ENCODE assay signal across 18 cellular contexts in genomic region chr2:166167451-166167850, GRCh38. TPM values are rescaled to one million over a fixed set of nuclear protein-coding genes. Genes with fewer than 3 reads are reported as not detected.
DNase-seq lines count a peak whose midpoint lies in the region; ATAC-seq and TF ChIP-seq lines count a peak whose summit lies in the region.
"Had no signal": no experiment of that assay in that cellular context is flagged by ENCODE, and none has a peak within 500 bp of the region (broad histone marks: within the 10 kb centered on the region; RNA-seq: fewer than 3 reads in every experiment).

No MANE protein-coding gene starts in this region.

- H3K79me1 ChIP-seq in IMR-90 (ENCODE audit: low read depth in 1 of 2, low read length in 2 of 2) = no peaks in the 10 kb centered on the region

- ATAC-seq in IMR-90 (ENCODE audit: low read depth) = peak; percentile 45
- ATAC-seq: T-cell had no signal

- CTCF ChIA-PET in IMR-90 (lab: Yijun Ruan, JAX) = interaction anchor here (1.0 kb wide), 1 partner anchor 13 kb away, joined by 6 read pairs; no protein-coding TSS in a partner anchor

- POLR2A ChIA-PET in IMR-90 (lab: Charles Lee; ENCODE audit: unreplicated experiment) = interaction anchor here (0.7 kb wide), 1 partner anchor 839 kb away, joined by 4 read pairs; no protein-coding TSS in a partner anchor

- DNase-seq in Caki2 (ENCODE audit: low read depth) = peak; percentile 87
- DNase-seq in IMR-90 = peak; percentile 39
- peak; percentile 84 for DNase-seq in astrocyte of the hippocampus (ENCODE audit: low read depth, low spot score)
- DNase-seq in kidney glomerular epithelial cell (lab: John Stamatoyannopoulos, UW) = peak; percentile 41
- DNase-seq in NCI-H345 treated with DMSO at 0.1 percent for 48 hours (lab: John Stamatoyannopoulos, UW; ENCODE audit: unreplicated experiment) = no peak
- DNase-seq in 8988T = no peak
- DNase-seq in NCI-H1417 treated with DMSO at 0.1 percent for 48 hours (lab: John Stamatoyannopoulos, UW) = no peak
- DNase-seq in AG08396 (ENCODE audit: low spot score) = no peak
- DNase-seq: activated gamma-delta T cell treated with Interleukin-2 at 50 U/mL for 16 hours, anterior cingulate cortex, NCI-H1105, NCI-H2171 treated with DMSO at 0.1 percent for 48 hours, ovary, stomach, T-cell had no signal

- no peaks in the 10 kb centered on the region for H3K36me3 ChIP-seq in IMR-90 (ENCODE audit: control insufficient read depth, insufficient read depth, low read length)
- H3K36me3 ChIP-seq: ovary, stomach had no signal

- dilution Hi-C loops in IMR-90 (cut with HindIII; ENCODE audit: low sequenced_read_pairs, unreplicated experiment) = no loop called here

- 0% methylated on average over 1 of the region's 2 CpGs; no CpG with 5 or more reads in 1 of the 2 experiments for WGBS in IMR-90 (ENCODE audit: extremely low coverage in 2 of 2, insufficient read length in 1 of 2), 2 experiments

- no peak overlapping the region for H2AFZ ChIP-seq in IMR-90 (replicated peaks; ENCODE audit: low read length, poor library complexity)

- no peak overlapping the region for H3K4me2 ChIP-seq in IMR-90 (ENCODE audit: low read depth, low read length)

- H3K27me3 ChIP-seq in IMR-90 (ENCODE audit: control insufficient read depth, insufficient read depth, low read length) = no peaks in the 10 kb centered on the region
- H3K27me3 ChIP-seq: ovary, stomach had no signal

- TF ChIP-seq POLR2A in IMR-90 (IDR thresholded peaks at IDR 0.05; ENCODE audit: low read depth, low read length) = no peak

- peak overlapping the region in 1 of 2 experiments; percentile 28; a peak in 1 of 4 replicates for H4K8ac ChIP-seq in IMR-90 (ENCODE audit: low read depth in 2 of 2, low read length in 2 of 2)

- peak overlapping the region; percentile 23 for H2BK5ac ChIP-seq in IMR-90 (ENCODE audit: low read depth, low read length, poor library complexity, severe bottlenecking)

- H3K4me3 ChIP-seq in IMR-90 (ENCODE audit: insufficient read depth, low read depth, low read length) = no peak overlapping the region
- H3K4me3 ChIP-seq: coronary artery, ovary, stomach had no signal

- no peak overlapping the region for H3K56ac ChIP-seq in IMR-90 (ENCODE audit: extremely low read depth, insufficient read depth, low read length)

- no peak overlapping the region for H2BK15ac ChIP-seq in IMR-90 (ENCODE audit: low read depth, low read length)

- H4K91ac ChIP-seq in IMR-90 (ENCODE audit: insufficient read depth, low read depth, low read length) = no peak overlapping the region; the same call in 1 of the 2 replicates

- H3K9me1 ChIP-seq in IMR-90 (ENCODE audit: insufficient read depth, low read length) = peaks cover 3% of the 10 kb centered on the region; the same call in 1 of the 2 replicates

- H3K9me3 ChIP-seq in IMR-90 (ENCODE audit: control insufficient read depth, insufficient read depth, low read length) = no peaks in the 10 kb centered on the region
- H3K9me3 ChIP-seq: ovary, stomach had no signal

- no peak overlapping the region for H3K9ac ChIP-seq in IMR-90 (ENCODE audit: low read depth, low read length)

- H4K5ac ChIP-seq in IMR-90 (ENCODE audit: low read depth, low read length) = no peak overlapping the region; the same call in 1 of the 2 replicates

- intact Hi-C loops in IMR-90 (cut with micrococcal nuclease) = no loop called here

- TF ChIP-seq CTCF in IMR-90 (conservative IDR thresholded peaks at IDR 0.05; ENCODE audit: low read depth, low read length) = no peak

- H3K14ac ChIP-seq in IMR-90 (replicated peaks; ENCODE audit: low read depth, low read length) = peak overlapping the region; percentile 64

- H2BK20ac ChIP-seq in IMR-90 (ENCODE audit: low read depth, low read length) = no peak overlapping the region

- H2BK120ac ChIP-seq in IMR-90 (ENCODE audit: low read depth, low read length) = peak overlapping the region; percentile 37; the same call in 1 of the 2 replicates

- H3K23ac ChIP-seq in IMR-90 (ENCODE audit: low read depth, low read length) = 0 out of 2 replicates have a peak overlapping the region, but pooled peaks have one; percentile 45

- H3K4me1 ChIP-seq in IMR-90 (ENCODE audit: control insufficient read depth, insufficient read depth, low read length) = peaks cover 6% of the 10 kb centered on the region
- H3K4me1 ChIP-seq: stomach had no signal

- no TSS peak for BruUV-seq in IMR-90 (replicated peaks; lab: Mats Ljungman, UMichigan)

- H3K27ac ChIP-seq in IMR-90 (ENCODE audit: insufficient read depth, low read length) = no peak overlapping the region; the same call in 1 of the 2 replicates
- H3K27ac ChIP-seq: coronary artery, ovary, stomach had no signal

- H4K20me1 ChIP-seq in IMR-90 (ENCODE audit: insufficient read depth, low read length) = no peaks in the 10 kb centered on the region

- no peak overlapping the region for H2AK9ac ChIP-seq in IMR-90 (replicated peaks; ENCODE audit: low read depth, low read length, poor library complexity)

- H2AK5ac ChIP-seq in IMR-90 (ENCODE audit: low read depth, low read length) = no peak overlapping the region

- H3K18ac ChIP-seq in IMR-90 (ENCODE audit: low read depth, low read length) = 0 out of 2 replicates have a peak overlapping the region, but pooled peaks have one; percentile 31

- 0 out of 2 replicates have a peak overlapping the region, but pooled peaks have one; percentile 7 for H3K4ac ChIP-seq in IMR-90 (ENCODE audit: low read depth, low read length)

- no peak for TF ChIP-seq RAD21 in IMR-90 (IDR thresholded peaks at IDR 0.05; ENCODE audit: low read length)

- in situ Hi-C loops in Caki2 (cut with HindIII; ENCODE audit: low pct_unique_long_range_greater_than_20kb, low sequenced_read_pairs) = no loop called here
- in situ Hi-C loops in IMR-90 (cut with MboI; ENCODE audit: low sequenced_read_pairs) = no loop called here

TF ChIP-seq in IMR-90, 13 proteins besides CTCF, POLR2A, EP300 and RAD21:
- no peak for TF ChIP-seq CEBPB (IDR thresholded peaks at IDR 0.05; ENCODE audit: low read depth, low read length)
- no peak for TF ChIP-seq MXI1 (IDR thresholded peaks at IDR 0.05; ENCODE audit: borderline replicate concordance, low read depth, low read length)
- no peak for TF ChIP-seq NFE2L2 (IDR thresholded peaks at IDR 0.05; ENCODE audit: low read depth, low read length)
- no peak for TF ChIP-seq RCOR1 (IDR thresholded peaks at IDR 0.05; ENCODE audit: insufficient replicate concordance, low read length)
- no peak for TF ChIP-seq FOS (IDR thresholded peaks at IDR 0.05; ENCODE audit: low read depth, low read length)
- TF ChIP-seq SMC3 (IDR thresholded peaks at IDR 0.05; ENCODE audit: low read depth, low read length) = no peak
- no peak for TF ChIP-seq CHD1 (IDR thresholded peaks at IDR 0.05; ENCODE audit: low read depth, low read length)
- no peak for TF ChIP-seq MAZ (IDR thresholded peaks at IDR 0.05; ENCODE audit: borderline replicate concordance, low read depth, low read length)
- TF ChIP-seq, protein P1, sequence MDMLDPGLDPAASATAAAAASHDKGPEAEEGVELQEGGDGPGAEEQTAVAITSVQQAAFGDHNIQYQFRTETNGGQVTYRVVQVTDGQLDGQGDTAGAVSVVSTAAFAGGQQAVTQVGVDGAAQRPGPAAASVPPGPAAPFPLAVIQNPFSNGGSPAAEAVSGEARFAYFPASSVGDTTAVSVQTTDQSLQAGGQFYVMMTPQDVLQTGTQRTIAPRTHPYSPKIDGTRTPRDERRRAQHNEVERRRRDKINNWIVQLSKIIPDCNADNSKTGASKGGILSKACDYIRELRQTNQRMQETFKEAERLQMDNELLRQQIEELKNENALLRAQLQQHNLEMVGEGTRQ (IDR thresholded peaks at IDR 0.05; ENCODE audit: low read depth, low read length) = no peak
- TF ChIP-seq BHLHE40 (IDR thresholded peaks at IDR 0.05; ENCODE audit: low read depth, low read length) = no peak
- TF ChIP-seq MAFK (IDR thresholded peaks at IDR 0.05; ENCODE audit: low read depth, low read length) = no peak
- TF ChIP-seq ELK1 (IDR thresholded peaks at IDR 0.05; ENCODE audit: borderline replicate concordance, low read depth, low read length) = no peak

RNA-seq across cellular contexts. Expression of gene SCN1A, which starts 39.6 kb away (rescaled TPM):
- total RNA-seq in Caki2 (2014; rRNA removed; shearing (Covaris generic); ENCODE audit: low replicate concordance) = 0.03 TPM in 1 of 2 replicates, not detected in the other
- under 0.01 TPM in 2 replicates for total RNA-seq in IMR-90 (2012; rRNA removed)
- not detected in 2 replicates for polyA plus RNA-seq in IMR-90 (2012; rRNA removed)
- polyA plus RNA-seq in IMR-90 (2012; cell fraction: cytosol; rRNA removed) = not detected in 2 replicates
- 0.01 and 0.10 TPM in 2 replicates for polyA plus RNA-seq in IMR-90 (2012; cell fraction: nucleus; rRNA removed; ENCODE audit: low replicate concordance)
- total RNA-seq: liver, T-cell, ureter had no signal
- polyA plus RNA-seq: ovary, stomach had no signal

Comparison
In these comparisons a context has a peak if more than half of its experiments do, and no peak if none do; other contexts are left out.
1. DNase-seq: peak in Caki2 (single experiment), IMR-90 (single experiment), astrocyte of the hippocampus (single experiment) and kidney glomerular epithelial cell (single experiment); none in NCI-H345 treated with DMSO at 0.1 percent for 48 hours (single experiment), 8988T (single experiment), NCI-H1417 treated with DMSO at 0.1 percent for 48 hours (single experiment) and AG08396 (single experiment).